ENCODE assay signal across 8 cellular contexts in genomic region chr5:36690041-36690941, GRCh38.
DNase-seq lines count a peak whose midpoint lies in the region; ATAC-seq and TF ChIP-seq lines count a peak whose summit lies in the region.

No MANE protein-coding gene starts in this region.

- TF ChIP-seq CTCF in left lung (IDR thresholded peaks at IDR 0.05), result peak; percentile 86 to 92

- no peaks in the 10 kb centered on the region for H3K36me3 ChIP-seq in left lung

- H3K4me3 ChIP-seq in left lung, result peak overlapping the region; percentile 42 to 44

- H3K27me3 Mint-ChIP-seq in activated CD4-positive, alpha-beta T cell treated with anti-CD3 and anti-CD28 coated beads, Interleukin-2, amount 10 ng/mL, durations not matched to agents 24 days and 14 days, result peaks cover 31% of the 10 kb centered on the region

- H3K9me3 ChIP-seq in left lung, result no peaks in the 10 kb centered on the region

- H3K27me3 ChIP-seq in left lung, result peaks cover 0 to 27% of the 10 kb centered on the region in 2 donors

- peaks cover 11% of the 10 kb centered on the region for H3K4me1 Mint-ChIP-seq in activated CD4-positive, alpha-beta T cell treated with anti-CD3 and anti-CD28 coated beads, Interleukin-2, amount 10 ng/mL, durations not matched to agents 24 days and 14 days

- DNase-seq in AG20443 (ENCODE audit: low spot score) (peak; percentile 79), NCI-H446 treated with DMSO at 0.1 percent for 48 hours (lab: John Stamatoyannopoulos, UW) (peak; percentile 41), dermis blood vessel endothelial cell (peak; percentile 66), left lung (peak; percentile 85 to 96)
- peak; percentile 87 for DNase-seq in activated CD4-positive, alpha-beta T cell treated with anti-CD3 and anti-CD28 coated beads, Interleukin-2, amount 10 ng/mL, durations not matched to agents 24 days and 14 days
- DNase-seq in stimulated activated CD4-positive, alpha-beta T cell treated with anti-CD3 and anti-CD28 coated beads, Interleukin-2, amount 100 ng/mL, for 24 hours, result peak; percentile 71 to 82

- intact Hi-C loops in activated CD4-positive, alpha-beta T cell treated with anti-CD3 and anti-CD28 coated beads, Interleukin-2, amount 10 ng/mL, durations not matched to agents 24 days and 14 days (cut with micrococcal nuclease), result loop anchor here (5.0 kb wide), 3 partner anchors 83 to 273 kb away; partner anchors contain the start of gene SLC1A3
- intact Hi-C loops in left lung (cut with DNase I), result loop anchor here (5.0 to 10.0 kb wide), 2 partner anchors 275 to 278 kb away; no protein-coding TSS in a partner anchor

- H3K27ac ChIP-seq in left lung, result peak overlapping the region; percentile 69 to 79

- H3K4me1 ChIP-seq in left lung, result peaks cover 4 to 56% of the 10 kb centered on the region in 2 donors

- peak overlapping the region; percentile 56 for H3K27ac Mint-ChIP-seq in activated CD4-positive, alpha-beta T cell treated with anti-CD3 and anti-CD28 coated beads, Interleukin-2, amount 10 ng/mL, durations not matched to agents 24 days and 14 days

- peak overlapping the region; percentile 87 for H3K4me3 Mint-ChIP-seq in activated CD4-positive, alpha-beta T cell treated with anti-CD3 and anti-CD28 coated beads, Interleukin-2, amount 10 ng/mL, durations not matched to agents 24 days and 14 days

- no peaks in the 10 kb centered on the region for H3K9me3 Mint-ChIP-seq in activated CD4-positive, alpha-beta T cell treated with anti-CD3 and anti-CD28 coated beads, Interleukin-2, amount 10 ng/mL, durations not matched to agents 24 days and 14 days

- ATAC-seq in GM19025 (IDR thresholded peaks at IDR 0.05; ENCODE audit: low read depth, unreplicated experiment) (peak; percentile 76), HG03196 (IDR thresholded peaks at IDR 0.05; ENCODE audit: unreplicated experiment) (peak; percentile 75), left lung (peak; percentile 83)

- no peaks in the 10 kb centered on the region for H3K36me3 Mint-ChIP-seq in activated CD4-positive, alpha-beta T cell treated with anti-CD3 and anti-CD28 coated beads, Interleukin-2, amount 10 ng/mL, durations not matched to agents 24 days and 14 days (ENCODE audit: low read depth)

Comparison
In these comparisons a context has a peak if more than half of its experiments do, and no peak if none do; other contexts are left out.
1. Peak in every context shown above with its lines: DNase-seq, ATAC-seq, H3K4me3 ChIP-seq and H3K27ac ChIP-seq.